In genomic region chr21:28783641-28784185, GRCh38 we compare ENCODE assay signal across 35 cellular contexts.
"Had no signal": no experiment of that assay in that cellular context is flagged by ENCODE, and none has a peak within 500 bp of the region (broad histone marks: within the 10 kb centered on the region; RNA-seq: fewer than 3 reads in every experiment).

No MANE protein-coding gene starts in this region.

- H3K4me3 ChIP-seq: adrenal gland, body of pancreas, coronary artery, dorsolateral prefrontal cortex, esophagus muscularis mucosa, gastrocnemius medialis had no signal

- ATAC-seq: activated CD4-positive, CD25-positive, alpha-beta regulatory T cell treated with anti-CD3 and anti-CD28 coated beads, Interleukin-2, amount 50 U/mL, for 24 hours; activated CD8-positive, alpha-beta T cell treated with anti-CD3 and anti-CD28 coated beads for 36 hours; activated naive CD8-positive, alpha-beta T cell treated with anti-CD3 and anti-CD28 coated beads, Interleukin-2, amount 50 U/mL, for 24 hours; body of pancreas; effector memory CD8-positive, alpha-beta T cell; foreskin keratinocyte; gastrocnemius medialis; T-helper 17 cell had no signal

- H3K9me3 Mint-ChIP-seq: activated naive CD4-positive, alpha-beta T cell treated with anti-CD3 and anti-CD28 coated beads for 36 hours; activated naive CD8-positive, alpha-beta T cell treated with anti-CD3 and anti-CD28 coated beads for 36 hours; effector memory CD8-positive, alpha-beta T cell had no signal

- H3K4me3 Mint-ChIP-seq: activated B cell treated with CpG ODN at 0.5 μM for 24 hours; activated CD8-positive, alpha-beta T cell treated with anti-CD3 and anti-CD28 coated beads for 36 hours; activated naive CD4-positive, alpha-beta T cell treated with anti-CD3 and anti-CD28 coated beads for 36 hours; activated naive CD4-positive, alpha-beta T cell treated with anti-CD3 and anti-CD28 coated beads, Interleukin-2, amount 50 U/mL, for 24 hours; activated naive CD8-positive, alpha-beta T cell treated with anti-CD3 and anti-CD28 coated beads for 36 hours; activated naive CD8-positive, alpha-beta T cell treated with anti-CD3 and anti-CD28 coated beads, Interleukin-2, amount 50 U/mL, for 24 hours; activated T-helper 1 cell treated with anti-CD3 and anti-CD28 coated beads, Interleukin-12 subunit alpha, Interleukin-12 subunit beta, Interleukin-2, Interleukin-4 antibody, amounts not matched to agents 30 ng/mL and 10 ng/mL and 1 ng/mL, durations not matched to agents 14 hours and 24 hours and 36 hours; dendritic cell treated with granulocyte-macrophage colony-stimulating factor and Interleukin-4, amounts not matched to agents 40 ng/mL and 50 ng/mL, for 4 days; effector memory CD8-positive, alpha-beta T cell; T-helper 17 cell; T-helper 2 cell treated with Interferon-gamma antibody and Interleukin-4, amounts not matched to agents 5 μg/mL and 100 μg/mL, for 36 hours had no signal

- H3K4me1 ChIP-seq: adrenal gland, body of pancreas, esophagus muscularis mucosa, foreskin keratinocyte, gastrocnemius medialis had no signal

- H3K27ac Mint-ChIP-seq: activated B cell treated with CpG ODN at 0.5 μM for 24 hours; activated CD8-positive, alpha-beta T cell treated with anti-CD3 and anti-CD28 coated beads for 36 hours; activated naive CD4-positive, alpha-beta T cell treated with anti-CD3 and anti-CD28 coated beads for 36 hours; activated naive CD4-positive, alpha-beta T cell treated with anti-CD3 and anti-CD28 coated beads, Interleukin-2, amount 50 U/mL, for 24 hours; activated naive CD8-positive, alpha-beta T cell treated with anti-CD3 and anti-CD28 coated beads for 36 hours; activated naive CD8-positive, alpha-beta T cell treated with anti-CD3 and anti-CD28 coated beads, Interleukin-2, amount 50 U/mL, for 24 hours; activated T-helper 1 cell treated with anti-CD3 and anti-CD28 coated beads, Interleukin-12 subunit alpha, Interleukin-12 subunit beta, Interleukin-2, Interleukin-4 antibody, amounts not matched to agents 30 ng/mL and 10 ng/mL and 1 ng/mL, durations not matched to agents 14 hours and 24 hours and 36 hours; activated T-helper 2 cell treated with anti-CD3 and anti-CD28 coated beads, Interferon-gamma antibody, Interleukin-2, Interleukin-4, amounts not matched to agents 10 μg/mL and 5 μg/mL and 100 μg/mL, durations not matched to agents 14 hours and 24 hours and 36 hours; dendritic cell treated with granulocyte-macrophage colony-stimulating factor and Interleukin-4, amounts not matched to agents 40 ng/mL and 50 ng/mL, for 4 days; effector memory CD8-positive, alpha-beta T cell; T-helper 17 cell; T-helper 2 cell treated with Interferon-gamma antibody and Interleukin-4, amounts not matched to agents 5 μg/mL and 100 μg/mL, for 36 hours had no signal

- H3K27ac ChIP-seq: adrenal gland, body of pancreas, coronary artery, dorsolateral prefrontal cortex, esophagus muscularis mucosa, foreskin keratinocyte, gastrocnemius medialis, WERI-Rb-1 had no signal

- H3K27me3 ChIP-seq: adrenal gland, body of pancreas, dorsolateral prefrontal cortex, esophagus muscularis mucosa, foreskin keratinocyte, gastrocnemius medialis had no signal

- H3K9me3 ChIP-seq: adrenal gland, body of pancreas, gastrocnemius medialis had no signal

- H3K36me3 ChIP-seq: adrenal gland, esophagus muscularis mucosa, gastrocnemius medialis, WERI-Rb-1 had no signal

- H3K27me3 Mint-ChIP-seq: activated B cell treated with CpG ODN at 0.5 μM for 24 hours; activated CD8-positive, alpha-beta T cell treated with anti-CD3 and anti-CD28 coated beads for 36 hours; activated naive CD4-positive, alpha-beta T cell treated with anti-CD3 and anti-CD28 coated beads, Interleukin-2, amount 50 U/mL, for 24 hours; activated naive CD8-positive, alpha-beta T cell treated with anti-CD3 and anti-CD28 coated beads for 36 hours; activated naive CD8-positive, alpha-beta T cell treated with anti-CD3 and anti-CD28 coated beads, Interleukin-2, amount 50 U/mL, for 24 hours; dendritic cell treated with granulocyte-macrophage colony-stimulating factor and Interleukin-4, amounts not matched to agents 40 ng/mL and 50 ng/mL, for 4 days; effector memory CD8-positive, alpha-beta T cell; T-helper 17 cell had no signal

- DNase-seq: activated B cell treated with CpG ODN at 0.5 μM for 24 hours; activated CD4-positive, alpha-beta T cell treated with anti-CD3 and anti-CD28 coated beads for 48 hours; activated CD4-positive, alpha-beta T cell treated with anti-CD3 and anti-CD28 coated beads, Interleukin-2, amount 50 U/mL, for 1 hour; activated CD4-positive, alpha-beta T cell treated with anti-CD3 and anti-CD28 coated beads, Interleukin-2, amount 50 U/mL, for 48 hours; activated CD8-positive, alpha-beta memory T cell treated with anti-CD3 and anti-CD28 coated beads for 24 hours; activated CD8-positive, alpha-beta T cell treated with anti-CD3 and anti-CD28 coated beads for 36 hours; activated effector memory CD4-positive, alpha-beta T cell treated with anti-CD3 and anti-CD28 coated beads, Interleukin-2, amount 50 U/mL, for 16 hours; activated naive CD4-positive, alpha-beta T cell treated with anti-CD3 and anti-CD28 coated beads for 36 hours; activated naive CD8-positive, alpha-beta T cell treated with anti-CD3 and anti-CD28 coated beads for 36 hours; activated naive CD8-positive, alpha-beta T cell treated with anti-CD3 and anti-CD28 coated beads, Interleukin-2, amount 50 U/mL, for 24 hours; activated T-cell treated with anti-CD3 and anti-CD28 coated beads, Interleukin-2, amount 50 U/mL, for 1 hour; activated T-cell treated with anti-CD3 and anti-CD28 coated beads, Interleukin-2, amount 50 U/mL, for 48 hours; adrenal gland; amygdala; aorta; body of pancreas; central memory CD4-positive, alpha-beta T cell; cerebellar nuclear complex; dorsolateral prefrontal cortex; effector memory CD8-positive, alpha-beta T cell; erythroblast; foreskin keratinocyte; gastrocnemius medialis; glutamatergic neuron; T-helper 17 cell; T1000; WERI-Rb-1 had no signal

- H3K4me1 Mint-ChIP-seq: activated B cell treated with CpG ODN at 0.5 μM for 24 hours; activated naive CD4-positive, alpha-beta T cell treated with anti-CD3 and anti-CD28 coated beads, Interleukin-2, amount 50 U/mL, for 24 hours; activated naive CD8-positive, alpha-beta T cell treated with anti-CD3 and anti-CD28 coated beads for 36 hours; activated naive CD8-positive, alpha-beta T cell treated with anti-CD3 and anti-CD28 coated beads, Interleukin-2, amount 50 U/mL, for 24 hours; T-helper 17 cell had no signal
